In genomic region chr5:71924980-71925379, GRCh38 we compare ENCODE assay signal across 9 cellular contexts.
DNase-seq lines count a peak whose midpoint lies in the region; ATAC-seq and TF ChIP-seq lines count a peak whose summit lies in the region.
"Had no signal": no experiment of that assay in that cellular context is flagged by ENCODE, and none has a peak within 500 bp of the region (broad histone marks: within the 10 kb centered on the region; RNA-seq: fewer than 3 reads in every experiment).

No MANE protein-coding gene starts in this region.

- TF ChIP-seq RAD21 in HCT116 (IDR thresholded peaks at IDR 0.05; ENCODE audit: low read depth) = no peak

- intact Hi-C loops in HCT116 (cut with micrococcal nuclease) = no loop called here

- H3K36me3 ChIP-seq in HCT116 (ENCODE audit: control insufficient read depth in 1 of 2, insufficient read depth in 2 of 2, low read length in 2 of 2) = no peaks in the 10 kb centered on the region

- TF ChIP-seq CTCF in HCT116 (IDR thresholded peaks at IDR 0.05 in 2 of 3, conservative IDR thresholded peaks at IDR 0.05 in 1 of 3; ENCODE audit: borderline replicate concordance in 1 of 3, insufficient read depth in 1 of 3, low read depth in 2 of 3, low read length in 2 of 3) = no peak
- TF ChIP-seq CTCF in epithelial cell of esophagus (IDR thresholded peaks at IDR 0.05; ENCODE audit: insufficient read depth, low read depth, low read length, missing control alignments) = no peak

- CTCF ChIA-PET in HCT116 (lab: Charles Lee) = no interaction called here

- H3K9ac ChIP-seq in HCT116 (ENCODE audit: low read length) = no peak overlapping the region

- no peaks in the 10 kb centered on the region for H3K9me3 ChIP-seq in HCT116 (ENCODE audit: control insufficient read depth in 1 of 2, insufficient read depth in 1 of 2, low read depth in 1 of 2, low read length in 2 of 2)

- no peak overlapping the region for H3K27ac ChIP-seq in HCT116 (ENCODE audit: low read depth, low read length)

- RAD21 ChIA-PET in HCT116 (lab: Charles Lee; ENCODE audit: low non-redundant PET in 1 of 2, low total read pairs in 2 of 2, uncharacterized antibody in 2 of 2, unreplicated experiment in 2 of 2) = no interaction called here

- H3K4me2 ChIP-seq in HCT116 (ENCODE audit: low read length) = no peak overlapping the region

- no TSS peak for BruUV-seq in HCT116 (replicated peaks; lab: Mats Ljungman, UMichigan)

- H3K4me3 ChIP-seq in HCT116 (replicated peaks in 1 of 2; ENCODE audit: low read depth in 1 of 2, low read length in 2 of 2) = no peak overlapping the region
- no peak overlapping the region for H3K4me3 ChIP-seq in epithelial cell of esophagus (ENCODE audit: low read length)

- H3K27me3 ChIP-seq in HCT116 (ENCODE audit: insufficient read depth, low read length) = no peaks in the 10 kb centered on the region

- peaks cover 6 to 34% of the 10 kb centered on the region in 2 experiments; a peak in 3 of 4 replicates for H3K4me1 ChIP-seq in HCT116 (ENCODE audit: control insufficient read depth in 1 of 2, insufficient read depth in 2 of 2, low read length in 2 of 2)

- H3K9me2 ChIP-seq in HCT116 (ENCODE audit: insufficient read depth) = no peaks in the 10 kb centered on the region

- DNase-seq in HCT116 (ENCODE audit: low read depth, low spot score) = no peak
- peak; percentile 11 for DNase-seq in NCI-H774 (lab: John Stamatoyannopoulos, UW)
- DNase-seq in epithelial cell of esophagus (ENCODE audit: low read depth) = peak; percentile 83
- peak; percentile 26 for DNase-seq in pulmonary artery endothelial cell (ENCODE audit: low read depth, low spot score)
- DNase-seq in 8988T = no peak
- DNase-seq in GOT3 (lab: John Stamatoyannopoulos, UW) = no peak
- no peak for DNase-seq in cortex of kidney (lab: John Stamatoyannopoulos, UW)
- DNase-seq: activated T-cell treated with anti-CD3 and anti-CD28 coated beads for 4 hours, NCI-H1694 treated with DMSO at 0.1 percent for 48 hours had no signal

- H2AFZ ChIP-seq in HCT116 (ENCODE audit: low read depth, low read length, poor library complexity, severe bottlenecking) = peak overlapping the region; percentile 81

- no peaks in the 10 kb centered on the region for H4K20me1 ChIP-seq in HCT116 (ENCODE audit: insufficient read depth)

- no peak for TF ChIP-seq POLR2A in HCT116 (IDR thresholded peaks at IDR 0.05; ENCODE audit: borderline replicate concordance, extremely low read depth, insufficient read depth, insufficient read length)

- H3K79me2 ChIP-seq in HCT116 (ENCODE audit: insufficient read depth, low read length) = no peaks in the 10 kb centered on the region

- POLR2A ChIA-PET in HCT116 (lab: Charles Lee) = no interaction called here

- no peak for ATAC-seq in HCT116

TF ChIP-seq in HCT116, 20 proteins besides CTCF, POLR2A, EP300 and RAD21:
- TF ChIP-seq ELF1 (IDR thresholded peaks at IDR 0.05; ENCODE audit: borderline replicate concordance, low read depth) (0 out of 2 replicates have a peak, but pooled peaks have one; percentile 15), TCF7L2 (IDR thresholded peaks at IDR 0.05; ENCODE audit: borderline replicate concordance, extremely low read depth, insufficient read depth, insufficient read length) (no peak)
TF ChIP-seq in HCT116: peak in this region for 1.

Comparison
In these comparisons a context has a peak if more than half of its experiments do, and no peak if none do; other contexts are left out.
1. DNase-seq: peak in NCI-H774 (single experiment), epithelial cell of esophagus (single experiment) and pulmonary artery endothelial cell (single experiment); none in HCT116 (single experiment), 8988T (single experiment), GOT3 (single experiment) and cortex of kidney (single experiment).